8 cellular contexts compared by ENCODE assay signal in genomic region chr11:57761301-57762234, GRCh38. TPM values are rescaled to one million over a fixed set of nuclear protein-coding genes. Genes with fewer than 3 reads are reported as not detected.
DNase-seq lines count a peak whose midpoint lies in the region; ATAC-seq and TF ChIP-seq lines count a peak whose summit lies in the region.

Gene CTNND1 (plus strand): TSS chr11:57761802. CDS start chr11:57791479, 29,677 bp downstream.

- DNase-seq in Daoy (ENCODE audit: low read depth): peak; percentile 96
- DNase-seq in HS-5 (ENCODE audit: low read depth): peak; percentile 94
- DNase-seq in SIG-M5 (lab: John Stamatoyannopoulos, UW): peak; percentile 47
- DNase-seq in dorsolateral prefrontal cortex: peak; percentile 43 to 90 (median 80)
- peak; percentile 89 for DNase-seq in left lobe of liver (ENCODE audit: low spot score)
- DNase-seq in stimulated activated naive CD8-positive, alpha-beta T cell treated with anti-CD3 and anti-CD28 coated beads, Interleukin-15, Interleukin-2, amounts not matched to agents 100 U/mL and 50 U/mL, for 24 hours: peak; percentile 25
- DNase-seq in NCI-H187 treated with DMSO at 0.1 percent for 48 hours (lab: John Stamatoyannopoulos, UW): no peak

- intact Hi-C loops in dorsolateral prefrontal cortex (cut with DNase I): loop anchor here (5.0 kb wide), 2 partner anchors 36 to 41 kb away; no protein-coding TSS in a partner anchor

- TF ChIP-seq CTCF in dorsolateral prefrontal cortex (IDR thresholded peaks at IDR 0.05 in 54 of 56, conservative IDR thresholded peaks at IDR 0.05 in 2 of 56; ENCODE audit: low read depth in 1 of 56, partially characterized antibody in 56 of 56): peak in 14 of 56 donors; percentile 2 to 37 (median 16)

- peak; percentile 90 for ATAC-seq in GM21367 (IDR thresholded peaks at IDR 0.05; ENCODE audit: unreplicated experiment)
- peak; percentile 97 for ATAC-seq in left lobe of liver
- peak; percentile 68 for ATAC-seq in stimulated activated naive CD8-positive, alpha-beta T cell treated with anti-CD3 and anti-CD28 coated beads, Interleukin-15, Interleukin-2, amounts not matched to agents 100 U/mL and 50 U/mL, for 24 hours

- H3K4me3 ChIP-seq in dorsolateral prefrontal cortex: peak within 1 kb of the TSS; percentile 49 to 93 (median 77)

- H3K27ac ChIP-seq in dorsolateral prefrontal cortex: peak within 1 kb of the TSS; percentile 58 to 97 (median 91)

- no peaks in the 10 kb centered on the region for H3K27me3 ChIP-seq in dorsolateral prefrontal cortex

RNA-seq across cellular contexts. Expression of gene CTNND1, which starts in this region (rescaled TPM):
- total RNA-seq in Daoy (2014; rRNA removed; shearing (Covaris generic)): 75.8 and 78.8 TPM in 2 replicates
- total RNA-seq in dorsolateral prefrontal cortex (100 to 1,000 TPM in 112 of 120 experiments, 10 to 100 TPM in 8; 92.0 to 159 (median 119) TPM), left lobe of liver (98.1 TPM)
